In the genomic region with DNA sequence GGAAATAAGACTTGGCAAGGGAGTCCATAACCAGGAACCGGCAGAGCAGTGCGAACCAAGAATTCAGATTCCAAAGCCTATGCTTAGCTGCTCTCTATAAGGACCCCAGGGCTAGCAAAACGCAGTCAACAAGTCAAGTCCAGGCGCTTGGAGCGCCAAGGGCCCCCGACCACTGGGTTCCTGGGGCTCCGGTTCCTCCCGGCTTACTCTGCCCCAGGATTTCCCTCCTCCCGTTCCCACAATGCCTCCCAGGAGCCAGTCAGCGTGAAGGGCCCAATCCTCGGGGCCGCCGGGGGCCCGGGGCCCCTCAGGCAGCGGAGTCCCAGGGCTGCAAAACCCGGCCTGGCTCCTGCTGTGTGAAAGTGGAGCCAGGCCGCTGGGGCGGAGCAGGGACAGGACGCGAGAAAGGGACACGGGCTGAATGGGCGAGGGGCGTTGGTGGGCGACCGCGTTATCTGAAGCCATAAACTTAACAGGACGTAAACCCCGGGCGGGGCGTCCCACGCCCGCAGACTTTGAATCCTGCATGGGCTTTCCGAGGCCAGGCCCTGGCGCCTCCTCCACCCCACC, we compare ENCODE assay signal across 9 cellular contexts. TPM values are rescaled to one million over a fixed set of nuclear protein-coding genes. Genes with fewer than 3 reads are reported as not detected.
A peak's percentile ranks its signal among the peaks of the same experiment; 100 is the strongest.
DNase-seq lines count a peak whose midpoint lies in the region; ATAC-seq and TF ChIP-seq lines count a peak whose summit lies in the region.
"Had no signal": no experiment of that assay in that cellular context is flagged by ENCODE, and none has a peak within 500 bp of the region (broad histone marks: within the 10 kb centered on the region; RNA-seq: fewer than 3 reads in every experiment).

No MANE protein-coding gene starts in this region.

- no peaks in the 10 kb centered on the region for H3K9me3 ChIP-seq in left lung

- peaks cover 10 to 23% of the 10 kb centered on the region in 2 donors for H3K4me1 ChIP-seq in left lung

- TF ChIP-seq CTCF in left lung (IDR thresholded peaks at IDR 0.05) = no peak

- peak overlapping the region; percentile 61 to 72 for H3K27ac ChIP-seq in left lung

- no peaks in the 10 kb centered on the region for H3K27me3 Mint-ChIP-seq in activated CD4-positive, alpha-beta T cell treated with anti-CD3 and anti-CD28 coated beads for 36 hours

- POLR2A ChIA-PET in activated CD4-positive, alpha-beta T cell treated with anti-CD3 and anti-CD28 coated beads for 36 hours (lab: Charles Lee) = no interaction called here

- H3K36me3 Mint-ChIP-seq in activated CD4-positive, alpha-beta T cell treated with anti-CD3 and anti-CD28 coated beads for 36 hours (ENCODE audit: low read depth) = no peaks in the 10 kb centered on the region

- H3K27ac Mint-ChIP-seq in activated CD4-positive, alpha-beta T cell treated with anti-CD3 and anti-CD28 coated beads for 36 hours = no peak overlapping the region

- intact Hi-C loops in activated CD4-positive, alpha-beta T cell treated with anti-CD3 and anti-CD28 coated beads for 36 hours (cut with DNase I, micrococcal nuclease) = no loop called here
- intact Hi-C loops in left lung (cut with DNase I) = no loop called here

- CTCF ChIA-PET in activated CD4-positive, alpha-beta T cell treated with anti-CD3 and anti-CD28 coated beads for 36 hours (lab: Charles Lee) = no interaction called here

- peaks cover 0 to 4% of the 10 kb centered on the region in 2 donors for H3K27me3 ChIP-seq in left lung

- peak; percentile 16 for DNase-seq in DMS 273 (lab: John Stamatoyannopoulos, UW; ENCODE audit: unreplicated experiment)
- no peak for DNase-seq in DMS 273 treated with DMSO at 0.1 percent for 48 hours (lab: John Stamatoyannopoulos, UW)
- DNase-seq in NCI-H1105 treated with DMSO at 0.1 percent for 48 hours (lab: John Stamatoyannopoulos, UW) = peak; percentile 73
- peak; percentile 82 for DNase-seq in activated CD4-positive, alpha-beta T cell treated with anti-CD3 and anti-CD28 coated beads for 36 hours
- DNase-seq in dermis microvascular lymphatic vessel endothelial cell (ENCODE audit: low read depth in 2 of 2) = peak; percentile 66 to 83
- peak; percentile 72 to 86 for DNase-seq in left lung
- DNase-seq in stimulated activated CD4-positive, alpha-beta T cell treated with anti-CD3 and anti-CD28 coated beads, Interleukin-1b, Interleukin-23, amount 100 ng/mL, for 48 hours = peak; percentile 66
- no peak for DNase-seq in middle frontal gyrus (ENCODE audit: extremely low spot score, low spot score)

- ATAC-seq in activated CD4-positive, alpha-beta T cell treated with anti-CD3 and anti-CD28 coated beads for 36 hours = peak; percentile 96
- peak; percentile 44 for ATAC-seq in left lung

- H3K4me1 Mint-ChIP-seq in activated CD4-positive, alpha-beta T cell treated with anti-CD3 and anti-CD28 coated beads for 36 hours = peaks cover 3% of the 10 kb centered on the region

- peaks cover 0 to 21% of the 10 kb centered on the region in 2 donors for H3K36me3 ChIP-seq in left lung

- peak overlapping the region; percentile 37 to 47 for H3K4me3 ChIP-seq in left lung

- H3K4me3 Mint-ChIP-seq in activated CD4-positive, alpha-beta T cell treated with anti-CD3 and anti-CD28 coated beads for 36 hours = no peak overlapping the region

- H3K9me3 Mint-ChIP-seq in activated CD4-positive, alpha-beta T cell treated with anti-CD3 and anti-CD28 coated beads for 36 hours (ENCODE audit: low read depth) = no peaks in the 10 kb centered on the region

RNA-seq across cellular contexts. Expression of gene KRT8, which starts 1.5 kb away (rescaled TPM):
- 1 to 10 TPM in 1 of 2 experiments, under 1 TPM in 1; 0.56 to 1.1 TPM for total RNA-seq in activated CD4-positive, alpha-beta T cell treated with anti-CD3 and anti-CD28 coated beads for 36 hours
- 8.7 and 10.4 TPM in 2 replicates for total RNA-seq in dermis microvascular lymphatic vessel endothelial cell
- 1,000 to 10,000 TPM in 1 of 2 donors, 100 to 1,000 TPM in 1; 583 to 1,126 TPM for total RNA-seq in left lung

RNA-seq across cellular contexts. Expression of gene KRT18, which starts 45.5 kb away (rescaled TPM):
- 1 to 10 TPM; 5.3 to 5.4 TPM for total RNA-seq in activated CD4-positive, alpha-beta T cell treated with anti-CD3 and anti-CD28 coated beads for 36 hours
- total RNA-seq in dermis microvascular lymphatic vessel endothelial cell (167 and 191 TPM in 2 replicates), left lung (100 to 1,000 TPM; 447 to 667 TPM)
- total RNA-seq: myocyte had no signal

RNA-seq across cellular contexts. Expression of gene KRT78, which starts 54.6 kb away (rescaled TPM):
- total RNA-seq in activated CD4-positive, alpha-beta T cell treated with anti-CD3 and anti-CD28 coated beads for 36 hours = not detected
- total RNA-seq in dermis microvascular lymphatic vessel endothelial cell (not detected in 2 replicates), left lung (not detected)
- total RNA-seq: myocyte had no signal

Comparison
In these comparisons a context has a peak if more than half of its experiments do, and no peak if none do; other contexts are left out.
1. DNase-seq: peak in DMS 273 (single experiment), NCI-H1105 treated with DMSO at 0.1 percent for 48 hours (single experiment), activated CD4-positive, alpha-beta T cell treated with anti-CD3 and anti-CD28 coated beads for 36 hours (single experiment), dermis microvascular lymphatic vessel endothelial cell (2 of 2), left lung (2 of 2) and stimulated activated CD4-positive, alpha-beta T cell treated with anti-CD3 and anti-CD28 coated beads, Interleukin-1b, Interleukin-23, amount 100 ng/mL, for 48 hours (single experiment); none in DMS 273 treated with DMSO at 0.1 percent for 48 hours (single experiment) and middle frontal gyrus (single experiment).
2. RNA of gene KRT8, which starts 1.5 kb away (total RNA-seq): 583 to 1,126 TPM in left lung; 8.7 to 10.4 TPM in dermis microvascular lymphatic vessel endothelial cell and 0.56 to 1.1 TPM in activated CD4-positive, alpha-beta T cell treated with anti-CD3 and anti-CD28 coated beads for 36 hours; every median in the first group is over 10 times any median in the second.
3. RNA of gene KRT18, which starts 45.5 kb away (total RNA-seq): 447 to 667 TPM in left lung and 167 to 191 TPM in dermis microvascular lymphatic vessel endothelial cell; 5.3 to 5.4 TPM in activated CD4-positive, alpha-beta T cell treated with anti-CD3 and anti-CD28 coated beads for 36 hours; every median in the first group is over 10 times any median in the second.